Comparison of ENCODE assay signal across 12 cellular contexts in the genomic region with DNA sequence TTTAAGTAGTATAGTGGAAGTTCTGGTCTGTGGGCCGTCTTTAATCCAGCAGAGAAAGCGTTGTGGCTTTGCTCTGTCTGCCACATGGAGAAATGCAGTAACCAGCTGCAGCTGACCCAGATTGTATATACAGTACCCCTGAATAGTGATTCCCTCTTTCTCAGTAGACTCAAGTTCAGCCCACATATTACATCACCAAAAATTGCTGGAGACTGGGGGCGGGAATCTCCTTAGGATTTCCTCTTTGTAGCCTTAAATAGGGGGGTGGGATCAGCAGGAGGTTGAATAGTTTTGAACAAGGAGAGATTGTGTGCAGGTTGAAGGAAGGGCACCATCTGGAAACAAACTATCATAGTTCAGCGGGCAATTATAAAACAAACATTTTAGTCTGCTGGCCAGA. TPM values are rescaled to one million over a fixed set of nuclear protein-coding genes. Genes with fewer than 3 reads are reported as not detected.
A peak's percentile ranks its signal among the peaks of the same experiment; 100 is the strongest.
DNase-seq lines count a peak whose midpoint lies in the region; ATAC-seq, FAIRE-seq and TF ChIP-seq lines count a peak whose summit lies in the region.
"Had no signal": no experiment of that assay in that cellular context is flagged by ENCODE, and none has a peak within 500 bp of the region (broad histone marks: within the 10 kb centered on the region; RNA-seq: fewer than 3 reads in every experiment).

A gene with protein sequence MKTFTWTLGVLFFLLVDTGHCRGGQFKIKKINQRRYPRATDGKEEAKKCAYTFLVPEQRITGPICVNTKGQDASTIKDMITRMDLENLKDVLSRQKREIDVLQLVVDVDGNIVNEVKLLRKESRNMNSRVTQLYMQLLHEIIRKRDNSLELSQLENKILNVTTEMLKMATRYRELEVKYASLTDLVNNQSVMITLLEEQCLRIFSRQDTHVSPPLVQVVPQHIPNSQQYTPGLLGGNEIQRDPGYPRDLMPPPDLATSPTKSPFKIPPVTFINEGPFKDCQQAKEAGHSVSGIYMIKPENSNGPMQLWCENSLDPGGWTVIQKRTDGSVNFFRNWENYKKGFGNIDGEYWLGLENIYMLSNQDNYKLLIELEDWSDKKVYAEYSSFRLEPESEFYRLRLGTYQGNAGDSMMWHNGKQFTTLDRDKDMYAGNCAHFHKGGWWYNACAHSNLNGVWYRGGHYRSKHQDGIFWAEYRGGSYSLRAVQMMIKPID (minus strand): TSS at position 134 of the 400 bp plus-strand sequence. CDS start 5,301 bp downstream, outside the sequence.

- H3K36me3 Mint-ChIP-seq in neural crest cell (ENCODE audit: low read depth), result no peaks in the 10 kb centered on the region
- no peaks in the 10 kb centered on the region for H3K36me3 Mint-ChIP-seq in activated T-helper 17 cell treated with anti-CD3 and anti-CD28 coated beads, Interleukin-2, amount 50 U/mL, for 72 hours (ENCODE audit: low read depth)

- H3K4me3 Mint-ChIP-seq in neural crest cell, result peak within 1 kb of the TSS; percentile 25
- H3K4me3 Mint-ChIP-seq in activated T-helper 17 cell treated with anti-CD3 and anti-CD28 coated beads, Interleukin-2, amount 50 U/mL, for 72 hours, result no peak within 1 kb of the TSS
- H3K4me3 Mint-ChIP-seq: activated naive CD8-positive, alpha-beta T cell treated with anti-CD3 and anti-CD28 coated beads, Interleukin-2, amount 50 U/mL, for 24 hours had no signal

- DNase-seq in NCI-H1417 (lab: John Stamatoyannopoulos, UW) (peak in 2 of 3 experiments; percentile 4 to 11), NCI-H1417 treated with DMSO at 0.1 percent for 48 hours (lab: John Stamatoyannopoulos, UW) (no peak), fibroblast of villous mesenchyme (ENCODE audit: low read depth) (peak; percentile 70), neural crest cell (ENCODE audit: low read depth, low spot score) (peak; percentile 18), urothelium cell line (ENCODE audit: low spot score) (peak; percentile 3), NCI-H1092 treated with DMSO at 0.1 percent for 48 hours (lab: John Stamatoyannopoulos, UW) (no peak)
- DNase-seq: activated naive CD8-positive, alpha-beta T cell treated with anti-CD3 and anti-CD28 coated beads, Interleukin-2, amount 50 U/mL, for 24 hours; NCI-H1092 had no signal

- H3K27me3 Mint-ChIP-seq in neural crest cell (ENCODE audit: low read depth), result peaks cover 13% of the 10 kb centered on the region
- no peaks in the 10 kb centered on the region for H3K27me3 Mint-ChIP-seq in activated T-helper 17 cell treated with anti-CD3 and anti-CD28 coated beads, Interleukin-2, amount 50 U/mL, for 72 hours
- H3K27me3 Mint-ChIP-seq: activated naive CD8-positive, alpha-beta T cell treated with anti-CD3 and anti-CD28 coated beads, Interleukin-2, amount 50 U/mL, for 24 hours had no signal

- FAIRE-seq in urothelium cell line (lab: Jason Lieb, UNC), result no peak
- FAIRE-seq: A204.1, GM12891 had no signal

- peak within 1 kb of the TSS; percentile 47 for H3K4me3 ChIP-seq in fibroblast of villous mesenchyme (ENCODE audit: low read depth, low read length)

- H3K27ac Mint-ChIP-seq in neural crest cell (ENCODE audit: unreplicated experiment), result no peak within 1 kb of the TSS
- H3K27ac Mint-ChIP-seq in activated T-helper 17 cell treated with anti-CD3 and anti-CD28 coated beads, Interleukin-2, amount 50 U/mL, for 72 hours, result no peak within 1 kb of the TSS
- H3K27ac Mint-ChIP-seq: activated naive CD8-positive, alpha-beta T cell treated with anti-CD3 and anti-CD28 coated beads, Interleukin-2, amount 50 U/mL, for 24 hours had no signal

- no peak for TF ChIP-seq CTCF in fibroblast of villous mesenchyme (IDR thresholded peaks at IDR 0.05; ENCODE audit: insufficient read depth, low read depth, low read length)
- TF ChIP-seq CTCF in neural crest cell (conservative IDR thresholded peaks at IDR 0.05), result no peak

- H3K9me3 Mint-ChIP-seq in neural crest cell, result no peaks in the 10 kb centered on the region
- H3K9me3 Mint-ChIP-seq in activated T-helper 17 cell treated with anti-CD3 and anti-CD28 coated beads, Interleukin-2, amount 50 U/mL, for 72 hours, result no peaks in the 10 kb centered on the region
- H3K9me3 Mint-ChIP-seq: activated naive CD8-positive, alpha-beta T cell treated with anti-CD3 and anti-CD28 coated beads, Interleukin-2, amount 50 U/mL, for 24 hours had no signal

- H3K4me1 Mint-ChIP-seq in neural crest cell, result peaks cover 13% of the 10 kb centered on the region
- no peaks in the 10 kb centered on the region for H3K4me1 Mint-ChIP-seq in activated T-helper 17 cell treated with anti-CD3 and anti-CD28 coated beads, Interleukin-2, amount 50 U/mL, for 72 hours

- no peak for ATAC-seq in activated T-helper 17 cell treated with anti-CD3 and anti-CD28 coated beads, Interleukin-2, amount 50 U/mL, for 72 hours (replicated peaks)
- ATAC-seq in HG03439 (IDR thresholded peaks at IDR 0.05; ENCODE audit: unreplicated experiment), result no peak
- ATAC-seq: activated naive CD8-positive, alpha-beta T cell treated with anti-CD3 and anti-CD28 coated beads, Interleukin-2, amount 50 U/mL, for 24 hours had no signal

RNA-seq across cellular contexts. Expression of the gene that starts here (rescaled TPM):
- total RNA-seq in fibroblast of villous mesenchyme, result 2.6 and 4.3 TPM in 2 replicates
- total RNA-seq in neural crest cell, result 0.21 and 0.96 TPM in 2 replicates
- not detected for total RNA-seq in activated T-helper 17 cell treated with anti-CD3 and anti-CD28 coated beads, Interleukin-2, amount 50 U/mL, for 72 hours

Comparison
In these comparisons a context has a peak if more than half of its experiments do, and no peak if none do; other contexts are left out.
1. DNase-seq: peak in NCI-H1417 (2 of 3), fibroblast of villous mesenchyme (single experiment) and urothelium cell line (single experiment); none in NCI-H1417 treated with DMSO at 0.1 percent for 48 hours (single experiment) and NCI-H1092 treated with DMSO at 0.1 percent for 48 hours (single experiment).
2. Peak in DNase-seq in neural crest cell; RNA of the gene not detected or under 1 TPM.